In genomic region chrX:24647257-24648058, GRCh38 we compare ENCODE assay signal across 9 cellular contexts. TPM values are rescaled to one million over a fixed set of nuclear protein-coding genes. Genes with fewer than 3 reads are reported as not detected.
A peak's percentile ranks its signal among the peaks of the same experiment; 100 is the strongest.
DNase-seq lines count a peak whose midpoint lies in the region; ATAC-seq, FAIRE-seq and TF ChIP-seq lines count a peak whose summit lies in the region.
"Had no signal": no experiment of that assay in that cellular context is flagged by ENCODE, and none has a peak within 500 bp of the region (broad histone marks: within the 10 kb centered on the region; RNA-seq: fewer than 3 reads in every experiment).

PCYT1B (minus strand) TSS chrX:24647347; CDS start chrX:24647105, 242 bp downstream.

- peak; percentile 42 to 61 (median 47) for DNase-seq in right lobe of liver
- no peak for DNase-seq in HepG2 (ENCODE audit: low spot score)
- peak in 75 of 76 experiments; percentile 6 to 81 (median 62) for DNase-seq in HUDEP-2 (lab: John Stamatoyannopoulos, UW; ENCODE audit: unreplicated experiment in 76 of 76)
- DNase-seq in RPMI8226, result peak; percentile 39
- DNase-seq in activated gamma-delta T cell treated with Interleukin-2 at 50 U/mL for 16 hours, result peak; percentile 45
- peak; percentile 22 for DNase-seq in fibroblast of the conjunctiva (ENCODE audit: low read depth)
- peak; percentile 94 for DNase-seq in neural progenitor cell (ENCODE audit: low spot score)
- peak; percentile 52 for DNase-seq in stimulated activated naive CD8-positive, alpha-beta T cell treated with anti-CD3 and anti-CD28 coated beads, Interleukin-15, Interleukin-2, amounts not matched to agents 100 U/mL and 50 U/mL, for 24 hours

- TF ChIP-seq EP300 in HepG2 (IDR thresholded peaks at IDR 0.05; ENCODE audit: low read depth in 2 of 2, low read length in 2 of 2), result no peak
- no peak for TF ChIP-seq EP300 in HepG2 (CRISPR knock-in tag; IDR thresholded peaks at IDR 0.05; ENCODE audit: borderline replicate concordance)

- intact Hi-C loops in right lobe of liver (cut with DNase I), result no loop called here
- intact Hi-C loops in HepG2 (cut with micrococcal nuclease; ENCODE audit: unreplicated experiment), result no loop called here

- H3K4me3 ChIP-seq in right lobe of liver, result no peak within 1 kb of the TSS
- no peak within 1 kb of the TSS for H3K4me3 ChIP-seq in HepG2 (replicated peaks in 1 of 3; ENCODE audit: insufficient read depth in 1 of 3, low read depth in 2 of 3, low read length in 3 of 3)
- peak within 1 kb of the TSS; percentile 50 for H3K4me3 ChIP-seq in neural progenitor cell

- no peaks in the 10 kb centered on the region for H3K27me3 ChIP-seq in right lobe of liver
- no peaks in the 10 kb centered on the region for H3K27me3 ChIP-seq in HepG2 (ENCODE audit: control insufficient read depth in 1 of 2, insufficient read depth in 2 of 2, low read length in 2 of 2)
- no peaks in the 10 kb centered on the region for H3K27me3 ChIP-seq in neural progenitor cell

- H3K4me3 Mint-ChIP-seq in neural progenitor cell, result peak within 1 kb of the TSS; percentile 82

- in situ Hi-C loops in HepG2 (cut with HindIII; ENCODE audit: extremely low pct_ligation_motif_present, low pct_unique_long_range_greater_than_20kb), result no loop called here

- ATAC-seq in right lobe of liver, result peak; percentile 66 to 84 (median 78)
- ATAC-seq in HepG2, result no peak
- ATAC-seq in stimulated activated naive CD8-positive, alpha-beta T cell treated with anti-CD3 and anti-CD28 coated beads, Interleukin-15, Interleukin-2, amounts not matched to agents 100 U/mL and 50 U/mL, for 24 hours, result peak; percentile 99

- H3K4me1 Mint-ChIP-seq in neural progenitor cell, result peaks cover 28% of the 10 kb centered on the region

- H3K9me3 Mint-ChIP-seq in neural progenitor cell, result no peaks in the 10 kb centered on the region

- 15% methylated on average over 19 of the region's 24 CpGs for WGBS in right lobe of liver (ENCODE audit: insufficient coverage, low coverage, low lambda C conversion rate, missing lambda C conversion rate)
- WGBS in HepG2 (ENCODE audit: low lambda C conversion rate), result 93% methylated on average over 19 of the region's 24 CpGs

- TF ChIP-seq POLR2A in right lobe of liver (IDR thresholded peaks at IDR 0.05) (no peak), HepG2 (IDR thresholded peaks at IDR 0.05; ENCODE audit: insufficient read depth in 1 of 2, low read depth in 2 of 2, low read length in 2 of 2) (no peak)

- H4K20me1 ChIP-seq in HepG2 (ENCODE audit: insufficient read depth, low read length), result no peaks in the 10 kb centered on the region
- H4K20me1 ChIP-seq in neural progenitor cell (ENCODE audit: low read depth), result no peaks in the 10 kb centered on the region

- H2AFZ ChIP-seq in HepG2 (ENCODE audit: low read length) (no peak within 1 kb of the TSS), neural progenitor cell (replicated peaks) (peak within 1 kb of the TSS; percentile 63)

- no TSS peak for BruUV-seq in HepG2 (replicated peaks; lab: Mats Ljungman, UMichigan)

- CTCF ChIA-PET in HepG2 (lab: Yijun Ruan, JAX; ENCODE audit: low intra/inter-chr PET ratio, low total read pairs), result no interaction called here

- H3K9ac ChIP-seq in HepG2 (ENCODE audit: insufficient read depth, low read depth, low read length), result no peak within 1 kb of the TSS
- H3K9ac ChIP-seq in neural progenitor cell, result no peak within 1 kb of the TSS

- H3K27me3 Mint-ChIP-seq in neural progenitor cell (ENCODE audit: insufficient read depth, low read depth), result peaks cover 16% of the 10 kb centered on the region

- TF ChIP-seq RAD21 in HepG2 (CRISPR knock-in tag; IDR thresholded peaks at IDR 0.05), result no peak

- no peak within 1 kb of the TSS for H3K4me2 ChIP-seq in HepG2 (ENCODE audit: low read depth, low read length)
- H3K4me2 ChIP-seq in neural progenitor cell, result peak within 1 kb of the TSS; percentile 81

- POLR2A ChIA-PET in HepG2 (lab: Yijun Ruan, JAX), result no interaction called here

- H3K36me3 ChIP-seq in right lobe of liver (no peaks in the 10 kb centered on the region), HepG2 (replicated peaks in 1 of 2; ENCODE audit: control insufficient read depth in 1 of 2, insufficient read depth in 2 of 2, low read length in 2 of 2) (no peaks in the 10 kb centered on the region), neural progenitor cell (no peaks in the 10 kb centered on the region)

- peaks cover 33% of the 10 kb centered on the region for H3F3A ChIP-seq in neural progenitor cell (ENCODE audit: low read depth)

- H3K36me3 Mint-ChIP-seq in neural progenitor cell, result no peaks in the 10 kb centered on the region

- TF ChIP-seq CTCF in right lobe of liver (IDR thresholded peaks at IDR 0.05) (no peak), HepG2 (CRISPR knock-in tag; IDR thresholded peaks at IDR 0.05) (no peak), neural progenitor cell (IDR thresholded peaks at IDR 0.05) (no peak)

- no peak for FAIRE-seq in HepG2 (lab: Jason Lieb, UNC)

- no peaks in the 10 kb centered on the region for H3K79me2 ChIP-seq in HepG2 (ENCODE audit: insufficient read depth, low read length)
- peaks cover 40% of the 10 kb centered on the region for H3K79me2 ChIP-seq in neural progenitor cell (ENCODE audit: low read depth)

- no peak within 1 kb of the TSS for H3K27ac ChIP-seq in right lobe of liver
- no peak within 1 kb of the TSS for H3K27ac ChIP-seq in HepG2 (ENCODE audit: extremely low read length, insufficient read depth, low read length)
- peak within 1 kb of the TSS; percentile 98 for H3K27ac ChIP-seq in neural progenitor cell
- H3K27ac ChIP-seq: C4-2B had no signal

- H3K4me1 ChIP-seq in right lobe of liver (no peaks in the 10 kb centered on the region), HepG2 (ENCODE audit: insufficient read depth, low read length) (peaks cover 23% of the 10 kb centered on the region), neural progenitor cell (peaks cover 38% of the 10 kb centered on the region)

- H3K27ac Mint-ChIP-seq in neural progenitor cell, result peak within 1 kb of the TSS; percentile 57

- H3K9me3 ChIP-seq in right lobe of liver (no peaks in the 10 kb centered on the region), HepG2 (ENCODE audit: low read length) (no peaks in the 10 kb centered on the region), neural progenitor cell (ENCODE audit: low read depth) (no peaks in the 10 kb centered on the region)

TF ChIP-seq in HepG2, 621 proteins besides CTCF, POLR2A, EP300 and RAD21:
- TF ChIP-seq ZNF724P (CRISPR knock-in tag; IDR thresholded peaks at IDR 0.05; ENCODE audit: borderline replicate concordance) (no peak), ZNF782 (CRISPR knock-in tag; IDR thresholded peaks at IDR 0.05; ENCODE audit: borderline replicate concordance) (no peak)

RNA-seq across cellular contexts. Expression of gene PCYT1B, which starts in this region (rescaled TPM):
- total RNA-seq in right lobe of liver (under 1 TPM in 4 of 6 experiments, not detected in 2; 0.04 to 0.20 (median 0.08) TPM), HepG2 (2016; rRNA removed; fragmentation: Illumina TruSeq; extraction: Trizol) (9.2 and 15.9 TPM in 2 replicates), neural progenitor cell (ENCODE audit: low replicate concordance) (33.9 and 39.1 TPM in 2 replicates)
- total RNA-seq in HepG2 (2016; cell fraction: cytosol; rRNA removed; fragmentation: Illumina TruSeq; extraction: Trizol; ENCODE audit: low read depth), result 1.7 and 1.9 TPM in 2 replicates
- total RNA-seq in HepG2 (2016; cell fraction: insoluble cytoplasmic fraction; rRNA removed; fragmentation: Illumina TruSeq; extraction: Trizol), result 9.1 and 14.7 TPM in 2 replicates
- total RNA-seq in HepG2 (2016; cell fraction: membrane; rRNA removed; fragmentation: Illumina TruSeq; extraction: Trizol), result 3.4 TPM in 2 replicates
- total RNA-seq in HepG2 (2016; cell fraction: nucleus; rRNA removed; fragmentation: Illumina TruSeq; extraction: Trizol), result 5.7 and 7.7 TPM in 2 replicates
- polyA plus RNA-seq in HepG2 (2011; rRNA removed), result 3.8 and 6.1 TPM in 2 replicates
- polyA plus RNA-seq in HepG2 (2011; cell fraction: cytosol; rRNA removed), result 3.0 and 3.8 TPM in 2 replicates
- 3.2 and 3.7 TPM in 2 replicates for polyA plus RNA-seq in HepG2 (2011; cell fraction: nucleus; rRNA removed)
- polyA plus RNA-seq in HepG2 (2012), result 0.72 and 1.4 TPM in 2 replicates
- polyA plus RNA-seq in HepG2 (2016; cell fraction: cytosol; fragmentation: Illumina TruSeq; extraction: Trizol; ENCODE audit: low read depth), result 1.5 TPM in 2 replicates
- 10.8 and 11.6 TPM in 2 replicates for polyA plus RNA-seq in HepG2 (2016; cell fraction: insoluble cytoplasmic fraction; fragmentation: Illumina TruSeq; extraction: Trizol; ENCODE audit: low read depth)
- 2.1 and 2.3 TPM in 2 replicates for polyA plus RNA-seq in HepG2 (2016; cell fraction: membrane; fragmentation: Illumina TruSeq; extraction: Trizol; ENCODE audit: low read depth)
- 7.3 and 9.5 TPM in 2 replicates for polyA plus RNA-seq in HepG2 (2016; cell fraction: nucleus; fragmentation: Illumina TruSeq; extraction: Trizol; ENCODE audit: insufficient read depth, low read depth)
- polyA minus RNA-seq in HepG2 (2011; rRNA and poly(A)+ RNA removed; ENCODE audit: low replicate concordance), result 8.9 TPM in 1 of 2 replicates, not detected in the other
- polyA minus RNA-seq in HepG2 (2011; cell fraction: cytosol; rRNA and poly(A)+ RNA removed), result 3.4 and 5.6 TPM in 2 replicates
- 2.3 and 3.0 TPM in 2 replicates for polyA minus RNA-seq in HepG2 (2011; cell fraction: nucleus; rRNA and poly(A)+ RNA removed)

Comparison
In these comparisons a context has a peak if more than half of its experiments do, and no peak if none do; other contexts are left out.
1. Peak in DNase-seq and ATAC-seq in right lobe of liver; RNA of the gene not detected or under 1 TPM.